ENCODE assay signal across 9 cellular contexts in genomic region chr7:152761116-152761748, GRCh38. TPM values are rescaled to one million over a fixed set of nuclear protein-coding genes. Genes with fewer than 3 reads are reported as not detected.
DNase-seq lines count a peak whose midpoint lies in the region; ATAC-seq, FAIRE-seq and TF ChIP-seq lines count a peak whose summit lies in the region.
"Had no signal": no experiment of that assay in that cellular context is flagged by ENCODE, and none has a peak within 500 bp of the region (broad histone marks: within the 10 kb centered on the region; RNA-seq: fewer than 3 reads in every experiment).

No MANE protein-coding gene starts in this region.

- ATAC-seq in pancreas (no peak), HG03108 (IDR thresholded peaks at IDR 0.05; ENCODE audit: unreplicated experiment) (no peak)

- intact Hi-C loops in pancreas (cut with DNase I), result no loop called here

- 74% methylated on average over 8 of the region's 8 CpGs for WGBS in pancreas, 2 donors
- 70 to 74% (median 71%) methylated on average over 8 of the region's 8 CpGs for WGBS in small intestine, 3 donors

- no peaks in the 10 kb centered on the region for H3K27me3 ChIP-seq in kidney epithelial cell (ENCODE audit: control insufficient read depth, insufficient read depth, low read length)
- H3K27me3 ChIP-seq in pancreas, result no peaks in the 10 kb centered on the region
- H3K27me3 ChIP-seq in effector memory CD4-positive, alpha-beta T cell (replicated peaks; ENCODE audit: control insufficient read depth, insufficient read depth, low read length, poor library complexity, severe bottlenecking), result no peaks in the 10 kb centered on the region
- H3K27me3 ChIP-seq in small intestine (ENCODE audit: control insufficient read depth in 2 of 2, insufficient read depth in 2 of 2, low read length in 2 of 2), result no peaks in the 10 kb centered on the region

- no peaks in the 10 kb centered on the region for H3K36me3 ChIP-seq in ES-I3 (ENCODE audit: insufficient read depth, low read length)
- no peaks in the 10 kb centered on the region for H3K36me3 ChIP-seq in HEK293 (ENCODE audit: control insufficient read depth in 2 of 2, insufficient read depth in 1 of 2, low read length in 2 of 2)
- no peaks in the 10 kb centered on the region for H3K36me3 ChIP-seq in kidney epithelial cell (ENCODE audit: control insufficient read depth, insufficient read depth, low read length)
- no peaks in the 10 kb centered on the region for H3K36me3 ChIP-seq in pancreas
- H3K36me3 ChIP-seq in effector memory CD4-positive, alpha-beta T cell (ENCODE audit: control insufficient read depth, insufficient read depth, low read length), result no peaks in the 10 kb centered on the region
- H3K36me3 ChIP-seq in small intestine (ENCODE audit: control insufficient read depth in 2 of 2, insufficient read depth in 2 of 2, low read length in 2 of 2), result no peaks in the 10 kb centered on the region

- FAIRE-seq in pancreas (lab: Jason Lieb, UNC) (no peak), small intestine (lab: Jason Lieb, UNC) (no peak)
- FAIRE-seq: TTC549 had no signal

- DNase-seq in kidney epithelial cell (ENCODE audit: low read depth) (peak; percentile 21), pancreas (no peak), small intestine (no peak)
- DNase-seq in effector memory CD4-positive, alpha-beta T cell, result no peak

- H3K27ac ChIP-seq in HEK293 (ENCODE audit: extremely low read depth, low read depth, low read length) (no peak overlapping the region), pancreas (no peak overlapping the region), small intestine (ENCODE audit: low read depth in 1 of 2, low read length in 1 of 2) (no peak overlapping the region)
- H3K27ac ChIP-seq in effector memory CD4-positive, alpha-beta T cell (ENCODE audit: insufficient read depth, low read length, poor library complexity, severe bottlenecking), result no peak overlapping the region

- H3K9me3 ChIP-seq in ES-I3 (ENCODE audit: control insufficient read depth, insufficient read depth, low read length) (no peaks in the 10 kb centered on the region; the same call in 1 of the 2 replicates), HEK293 (ENCODE audit: control insufficient read depth, insufficient read depth, low read depth, low read length) (no peaks in the 10 kb centered on the region), pancreas (no peaks in the 10 kb centered on the region), small intestine (ENCODE audit: control insufficient read depth, low read depth) (no peaks in the 10 kb centered on the region)
- H3K9me3 ChIP-seq in effector memory CD4-positive, alpha-beta T cell (ENCODE audit: control insufficient read depth, low read length), result no peaks in the 10 kb centered on the region

- no peak overlapping the region for H3K4me3 ChIP-seq in HEK293 (ENCODE audit: low read depth, low read length)
- H3K4me3 ChIP-seq in WI38 (ENCODE audit: low read depth, low read length), result peak overlapping the region; percentile 73; the same call in 1 of the 2 replicates
- no peak overlapping the region for H3K4me3 ChIP-seq in kidney epithelial cell (ENCODE audit: low read depth, low read length)
- peak overlapping the region in 2 of 4 donors; percentile 95 to 97 for H3K4me3 ChIP-seq in pancreas
- no peak overlapping the region for H3K4me3 ChIP-seq in effector memory CD4-positive, alpha-beta T cell (ENCODE audit: insufficient read depth, low read depth, low read length, poor library complexity, severe bottlenecking)
- H3K4me3 ChIP-seq in small intestine (ENCODE audit: low read depth in 1 of 2, low read length in 2 of 2), result peak overlapping the region in 1 of 2 donors; percentile 5

- no peak for TF ChIP-seq CTCF in HEK293 (tag by site-specific recombination; IDR thresholded peaks at IDR 0.05)
- no peak for TF ChIP-seq CTCF in WI38 (IDR thresholded peaks at IDR 0.05; ENCODE audit: low read depth, low read length)
- no peak for TF ChIP-seq CTCF in kidney epithelial cell (IDR thresholded peaks at IDR 0.05; ENCODE audit: insufficient read depth, low read length, poor library complexity, severe bottlenecking)
- no peak for TF ChIP-seq CTCF in pancreas (IDR thresholded peaks at IDR 0.05)

- POLR2A ChIA-PET in HEK293 (lab: Yijun Ruan, JAX), result no interaction called here

- H3K4me1 ChIP-seq in ES-I3 (ENCODE audit: insufficient read depth, low read length), result no peaks in the 10 kb centered on the region; the same call in 1 of the 2 replicates
- no peaks in the 10 kb centered on the region for H3K4me1 ChIP-seq in HEK293 (ENCODE audit: control insufficient read depth, insufficient read depth, low read length)
- peaks cover 0 to 11% (median 0%) of the 10 kb centered on the region in 3 donors for H3K4me1 ChIP-seq in pancreas
- peaks cover 9% of the 10 kb centered on the region for H3K4me1 ChIP-seq in effector memory CD4-positive, alpha-beta T cell (ENCODE audit: control insufficient read depth, insufficient read depth, low read length, poor library complexity, severe bottlenecking)
- H3K4me1 ChIP-seq in small intestine (ENCODE audit: control insufficient read depth in 2 of 2, insufficient read depth in 1 of 2, low read depth in 1 of 2, low read length in 1 of 2), result peaks cover 0 to 3% of the 10 kb centered on the region in 2 donors

- peak overlapping the region; percentile 99; the same call in 1 of the 2 replicates for H3K9ac ChIP-seq in ES-I3 (ENCODE audit: low read depth, low read length)

- CTCF ChIA-PET in HEK293 (lab: Yijun Ruan, JAX), result no interaction called here

TF ChIP-seq in HEK293, 187 proteins besides CTCF, POLR2A, EP300 and RAD21:
- no peak for TF ChIP-seq KLF8 (tag by site-specific recombination; IDR thresholded peaks at IDR 0.05)
- TF ChIP-seq PRDM1 (tag by site-specific recombination; IDR thresholded peaks at IDR 0.05), result peak; percentile 51; the same call in 1 of the 2 replicates
- TF ChIP-seq ZNF76 (tag by site-specific recombination; IDR thresholded peaks at IDR 0.05; ENCODE audit: borderline replicate concordance, low read depth), result no peak
- no peak for TF ChIP-seq ZXDB (tag by site-specific recombination; IDR thresholded peaks at IDR 0.05)

RNA-seq across cellular contexts. Expression of gene ACTR3B, which starts 1.7 kb away (rescaled TPM):
- 1.4 and 1.8 TPM in 2 replicates for total RNA-seq in kidney epithelial cell
- 1 to 10 TPM; 4.0 to 7.1 (median 6.1) TPM for total RNA-seq in pancreas
- 1 to 10 TPM; 5.1 to 7.9 TPM for polyA plus RNA-seq in pancreas
- 1 to 10 TPM; 2.4 to 6.1 (median 2.9) TPM for polyA plus RNA-seq in small intestine
